Comparison of ENCODE assay signal across 10 cellular contexts in genomic region chr14:73744175-73744867, GRCh38. TPM values are rescaled to one million over a fixed set of nuclear protein-coding genes. Genes with fewer than 3 reads are reported as not detected.
DNase-seq lines count a peak whose midpoint lies in the region; ATAC-seq and TF ChIP-seq lines count a peak whose summit lies in the region.
"Had no signal": no experiment of that assay in that cellular context is flagged by ENCODE, and none has a peak within 500 bp of the region (broad histone marks: within the 10 kb centered on the region; RNA-seq: fewer than 3 reads in every experiment).

No MANE protein-coding gene starts in this region.

- ATAC-seq in activated CD4-positive, alpha-beta T cell treated with anti-CD3 and anti-CD28 coated beads for 36 hours = no peak
- ATAC-seq in activated naive CD8-positive, alpha-beta T cell treated with anti-CD3 and anti-CD28 coated beads, Interleukin-2, amount 10 ng/mL, durations not matched to agents 7 days and 5 days (ENCODE audit: low read depth) = no peak
- ATAC-seq in lung (ENCODE audit: insufficient read depth, low FRiP score) (no peak), GM21515 (IDR thresholded peaks at IDR 0.05; ENCODE audit: unreplicated experiment) (no peak)

- POLR2A ChIA-PET in activated CD4-positive, alpha-beta T cell treated with anti-CD3 and anti-CD28 coated beads for 36 hours (lab: Charles Lee) = interaction anchor here (0.6 to 1.7 kb wide), 4 partner anchors 10 to 138 kb away, joined by 4 to 6 read pairs (median 4); no protein-coding TSS in a partner anchor
- POLR2A ChIA-PET in activated naive CD8-positive, alpha-beta T cell treated with anti-CD3 and anti-CD28 coated beads, Interleukin-2, amount 10 ng/mL, durations not matched to agents 7 days and 5 days (lab: Charles Lee) = interaction anchor here (0.7 to 10.1 kb wide), 5 partner anchors 11 to 608 kb away, joined by 3 to 286 read pairs (median 18); partner anchors contain the start of genes PNMA1 and PSEN1

- H3K36me3 Mint-ChIP-seq in activated CD4-positive, alpha-beta T cell treated with anti-CD3 and anti-CD28 coated beads for 36 hours (ENCODE audit: low read depth) = peaks cover 16% of the 10 kb centered on the region
- peaks cover 11% of the 10 kb centered on the region for H3K36me3 Mint-ChIP-seq in activated naive CD8-positive, alpha-beta T cell treated with anti-CD3 and anti-CD28 coated beads, Interleukin-2, amount 10 ng/mL, durations not matched to agents 7 days and 5 days

- H3K4me1 ChIP-seq in lung (ENCODE audit: control insufficient read depth in 2 of 2, insufficient read depth in 2 of 2, low read length in 2 of 2) = peaks cover 34 to 74% of the 10 kb centered on the region in 2 donors

- peaks cover 94% of the 10 kb centered on the region for H3K4me1 Mint-ChIP-seq in activated CD4-positive, alpha-beta T cell treated with anti-CD3 and anti-CD28 coated beads for 36 hours
- peaks cover 81% of the 10 kb centered on the region for H3K4me1 Mint-ChIP-seq in activated naive CD8-positive, alpha-beta T cell treated with anti-CD3 and anti-CD28 coated beads, Interleukin-2, amount 10 ng/mL, durations not matched to agents 7 days and 5 days

- intact Hi-C loops in activated CD4-positive, alpha-beta T cell treated with anti-CD3 and anti-CD28 coated beads for 36 hours (cut with DNase I, micrococcal nuclease) = loop anchor here (5.0 to 10.0 kb wide), 3 partner anchors 83 to 340 kb away; partner anchors contain the start of genes ALDH6A1 (in 1 of the 2), LIN52 (in 1 of the 2) and ZNF410 (in 1 of the 2)

- H3K27me3 ChIP-seq in lung (ENCODE audit: control insufficient read depth, insufficient read depth) = no peaks in the 10 kb centered on the region
- H3K27me3 ChIP-seq: cardiac muscle cell had no signal

- H3K27ac Mint-ChIP-seq in activated CD4-positive, alpha-beta T cell treated with anti-CD3 and anti-CD28 coated beads for 36 hours = peak overlapping the region; percentile 82
- peak overlapping the region; percentile 94 for H3K27ac Mint-ChIP-seq in activated naive CD8-positive, alpha-beta T cell treated with anti-CD3 and anti-CD28 coated beads, Interleukin-2, amount 10 ng/mL, durations not matched to agents 7 days and 5 days

- H3K4me3 ChIP-seq in lung = no peak overlapping the region
- H3K4me3 ChIP-seq: cardiac muscle cell had no signal

- DNase-seq in activated CD4-positive, alpha-beta T cell treated with anti-CD3 and anti-CD28 coated beads for 36 hours = no peak
- no peak for DNase-seq in activated CD4-positive, alpha-beta T cell treated with anti-CD3 and anti-CD28 coated beads, Interleukin-2, amount 50 U/mL, for 48 hours
- DNase-seq in activated naive CD8-positive, alpha-beta T cell treated with anti-CD3 and anti-CD28 coated beads, Interleukin-2, amount 10 ng/mL, durations not matched to agents 7 days and 5 days = no peak
- DNase-seq in lung (ENCODE audit: low spot score) (no peak), retina (no peak), GDM1 (lab: John Stamatoyannopoulos, UW) (no peak)
- DNase-seq: NCI-H526 treated with DMSO at 0.1 percent for 48 hours had no signal

- peaks cover 0 to 9% of the 10 kb centered on the region in 2 donors for H3K36me3 ChIP-seq in lung (ENCODE audit: control insufficient read depth in 2 of 2, insufficient read depth in 2 of 2, low read length in 2 of 2)
- H3K36me3 ChIP-seq: cardiac muscle cell had no signal

- H3K27me3 Mint-ChIP-seq in activated CD4-positive, alpha-beta T cell treated with anti-CD3 and anti-CD28 coated beads for 36 hours = no peaks in the 10 kb centered on the region
- H3K27me3 Mint-ChIP-seq in activated naive CD8-positive, alpha-beta T cell treated with anti-CD3 and anti-CD28 coated beads, Interleukin-2, amount 10 ng/mL, durations not matched to agents 7 days and 5 days = no peaks in the 10 kb centered on the region

- TF ChIP-seq CTCF in lung (IDR thresholded peaks at IDR 0.05; ENCODE audit: control extremely low read depth, extremely low read depth) = no peak

- H3K4me3 Mint-ChIP-seq in activated CD4-positive, alpha-beta T cell treated with anti-CD3 and anti-CD28 coated beads for 36 hours = peak overlapping the region; percentile 66
- H3K4me3 Mint-ChIP-seq in activated naive CD8-positive, alpha-beta T cell treated with anti-CD3 and anti-CD28 coated beads, Interleukin-2, amount 10 ng/mL, durations not matched to agents 7 days and 5 days = peak overlapping the region; percentile 84

- 52 to 57% methylated on average over 7 of the region's 7 CpGs for WGBS in lung, 2 donors

- H3K9me3 ChIP-seq in lung (ENCODE audit: control insufficient read depth in 2 of 2, insufficient read depth in 1 of 2, low read length in 1 of 2) = no peaks in the 10 kb centered on the region

- CTCF ChIA-PET in activated CD4-positive, alpha-beta T cell treated with anti-CD3 and anti-CD28 coated beads for 36 hours (lab: Charles Lee) = interaction anchor here (0.7 to 10.6 kb wide), 13 partner anchors 11 to 700 kb away, joined by 3 to 116 read pairs (median 3); a partner anchor contains a TSS

- H3K9me3 Mint-ChIP-seq in activated CD4-positive, alpha-beta T cell treated with anti-CD3 and anti-CD28 coated beads for 36 hours (ENCODE audit: low read depth) = no peaks in the 10 kb centered on the region
- no peaks in the 10 kb centered on the region for H3K9me3 Mint-ChIP-seq in activated naive CD8-positive, alpha-beta T cell treated with anti-CD3 and anti-CD28 coated beads, Interleukin-2, amount 10 ng/mL, durations not matched to agents 7 days and 5 days

- peak overlapping the region; percentile 51 to 87 for H3K27ac ChIP-seq in lung (ENCODE audit: low read depth in 1 of 2, low read length in 1 of 2)
- H3K27ac ChIP-seq in temporal lobe (ENCODE audit: low read depth, low read length) = peak overlapping the region; percentile 90
- H3K27ac ChIP-seq: cardiac muscle cell had no signal

RNA-seq across cellular contexts. Expression of gene PNMA1, which starts 30.1 kb away (rescaled TPM):
- 10 to 100 TPM; 23.2 to 28.8 TPM for total RNA-seq in activated CD4-positive, alpha-beta T cell treated with anti-CD3 and anti-CD28 coated beads for 36 hours
- 10 to 100 TPM; 32.1 to 34.9 TPM for total RNA-seq in activated naive CD8-positive, alpha-beta T cell treated with anti-CD3 and anti-CD28 coated beads, Interleukin-2, amount 10 ng/mL, durations not matched to agents 7 days and 5 days
- total RNA-seq in lung (10 to 100 TPM; 31.9 to 34.1 TPM), temporal lobe (113 TPM)
- 10 to 100 TPM; 11.0 to 19.6 TPM for polyA plus RNA-seq in lung
